In genomic region chr12:128671528-128672042, GRCh38 we compare ENCODE assay signal across 22 cellular contexts.
DNase-seq lines count a peak whose midpoint lies in the region; ATAC-seq and TF ChIP-seq lines count a peak whose summit lies in the region.
"Had no signal": no experiment of that assay in that cellular context is flagged by ENCODE, and none has a peak within 500 bp of the region (broad histone marks: within the 10 kb centered on the region; RNA-seq: fewer than 3 reads in every experiment).

No MANE protein-coding gene starts in this region.

- H3K36me3 Mint-ChIP-seq in H9 (ENCODE audit: insufficient read depth in 1 of 3, low read depth in 3 of 3) (no peaks in the 10 kb centered on the region; a peak in 1 of 7 replicates), glutamatergic neuron (ENCODE audit: unreplicated experiment) (peaks cover 19% of the 10 kb centered on the region)

- H3K27ac ChIP-seq in A673 (ENCODE audit: low read depth, low read length, poor library complexity, severe bottlenecking) (no peak overlapping the region), H9 (ENCODE audit: insufficient read length, low read depth, low read length) (no peak overlapping the region), PC-3 (ENCODE audit: low read length) (no peak overlapping the region), tibial artery (no peak overlapping the region)
- H3K27ac ChIP-seq: epithelial cell of prostate, foreskin keratinocyte had no signal

- no peak overlapping the region for H3K18ac ChIP-seq in H9 (ENCODE audit: insufficient read length, low read depth, low read length)

- no peak overlapping the region for H4K8ac ChIP-seq in H9 (replicated peaks; ENCODE audit: insufficient read length, low read depth, low read length)

- H3K79me2 ChIP-seq in H9 (ENCODE audit: insufficient read depth, low read length) = no peaks in the 10 kb centered on the region
- no peaks in the 10 kb centered on the region for H3K79me2 ChIP-seq in PC-3 (ENCODE audit: low read length)

- H3K4me3 ChIP-seq in A673 (ENCODE audit: low read depth, low read length, poor library complexity, severe bottlenecking) (no peak overlapping the region), PC-3 (ENCODE audit: low read length) (no peak overlapping the region), tibial artery (no peak overlapping the region)

- H3K23ac ChIP-seq in H9 (ENCODE audit: insufficient read length, low read depth, low read length) = no peak overlapping the region

- no peaks in the 10 kb centered on the region for H3K4me1 ChIP-seq in A673 (ENCODE audit: insufficient read depth, low read length, poor library complexity, severe bottlenecking)
- H3K4me1 ChIP-seq in H9 (ENCODE audit: insufficient read depth, low read length) = no peaks in the 10 kb centered on the region
- H3K4me1 ChIP-seq in PC-3 (ENCODE audit: insufficient read depth, low read length) = no peaks in the 10 kb centered on the region
- H3K4me1 ChIP-seq in tibial artery = no peaks in the 10 kb centered on the region
- H3K4me1 ChIP-seq: foreskin keratinocyte had no signal

- H3K56ac ChIP-seq in H9 (ENCODE audit: insufficient read length, low read depth, low read length) = no peak overlapping the region

- H2BK5ac ChIP-seq in H9 (ENCODE audit: insufficient read length, low read length) = no peak overlapping the region

- POLR2A ChIA-PET in A673 (lab: Charles Lee; ENCODE audit: low non-redundant PET) (no interaction called here), PC-3 (lab: Charles Lee; ENCODE audit: unreplicated experiment) (no interaction called here)

- WGBS in H9 (ENCODE audit: extremely low coverage, insufficient read length, low lambda C conversion rate) = no CpG with 5 or more reads among the region's 5 CpGs

- BruUV-seq in A673 (replicated peaks; lab: Mats Ljungman, UMichigan) = no TSS peak
- BruUV-seq in PC-3 (replicated peaks; lab: Mats Ljungman, UMichigan) = no TSS peak

- H3K4me1 Mint-ChIP-seq in H9 (peaks cover 9% of the 10 kb centered on the region in 2 experiments; a peak in 3 of 4 replicates), glutamatergic neuron (ENCODE audit: low read depth, unreplicated experiment) (no peaks in the 10 kb centered on the region)

- H3K9ac ChIP-seq in H9 (ENCODE audit: extremely low read depth, insufficient read length, low read length) = no peak overlapping the region
- no peak overlapping the region for H3K9ac ChIP-seq in PC-3 (ENCODE audit: low read length)

- H3K23me2 ChIP-seq in H9 (ENCODE audit: insufficient read length, low read depth, low read length, poor library complexity, severe bottlenecking) = no peaks in the 10 kb centered on the region

- no peak overlapping the region for H3T11ph ChIP-seq in H9 (ENCODE audit: low read length)

- H3K27ac Mint-ChIP-seq in H9 (no peak overlapping the region), glutamatergic neuron (ENCODE audit: unreplicated experiment) (peak overlapping the region; percentile 48)
- H3K27ac Mint-ChIP-seq: CD4-positive, alpha-beta T cell had no signal

- no peaks in the 10 kb centered on the region for H4K20me1 ChIP-seq in H9 (ENCODE audit: control insufficient read depth, insufficient read depth, insufficient read length)
- H4K20me1 ChIP-seq in PC-3 (ENCODE audit: low read length) = no peaks in the 10 kb centered on the region

- intact Hi-C loops in A673 (cut with micrococcal nuclease; ENCODE audit: unreplicated experiment) = no loop called here
- intact Hi-C loops in PC-3 (cut with micrococcal nuclease) = no loop called here
- intact Hi-C loops in tibial artery (cut with DNase I; ENCODE audit: low total_unique reads) = no loop called here

- H3K79me1 ChIP-seq in H9 (ENCODE audit: insufficient read depth, low read depth, low read length, poor library complexity, severe bottlenecking) = no peaks in the 10 kb centered on the region

- no peak overlapping the region for H4K5ac ChIP-seq in H9 (ENCODE audit: insufficient read length, low read depth, low read length)

- CTCF ChIA-PET in A673 (lab: Charles Lee) = no interaction called here
- CTCF ChIA-PET in PC-3 (lab: Charles Lee) = no interaction called here

- H2BK15ac ChIP-seq in H9 (ENCODE audit: low read depth, low read length) = no peak overlapping the region

- ATAC-seq in PC-3 = no peak
- ATAC-seq in GM19467 (IDR thresholded peaks at IDR 0.05; ENCODE audit: unreplicated experiment) = no peak
- ATAC-seq: foreskin keratinocyte, left ventricle myocardium superior, right cardiac atrium, Right ventricle myocardium inferior had no signal

- no peaks in the 10 kb centered on the region for H3K9me3 ChIP-seq in A673 (ENCODE audit: low read depth, low read length, poor library complexity, severe bottlenecking)
- no peaks in the 10 kb centered on the region for H3K9me3 ChIP-seq in H9 (ENCODE audit: control insufficient read depth, low read depth, low read length)
- H3K9me3 ChIP-seq in PC-3 (ENCODE audit: low read length) = no peaks in the 10 kb centered on the region
- H3K9me3 ChIP-seq in tibial artery = peaks cover 0 to 2% (median 0%) of the 10 kb centered on the region in 3 donors

- H3K4me3 Mint-ChIP-seq in H9 (no peak overlapping the region), glutamatergic neuron (ENCODE audit: unreplicated experiment) (no peak overlapping the region)
- H3K4me3 Mint-ChIP-seq: CD4-positive, alpha-beta T cell had no signal

- H3K27me3 Mint-ChIP-seq in H9 (ENCODE audit: low read depth) (peaks cover 16% of the 10 kb centered on the region), glutamatergic neuron (ENCODE audit: unreplicated experiment) (no peaks in the 10 kb centered on the region)
- H3K27me3 Mint-ChIP-seq: CD4-positive, alpha-beta T cell had no signal

- H3K4me2 ChIP-seq in H9 (ENCODE audit: insufficient read depth, insufficient read length, low read length) (no peak overlapping the region), PC-3 (ENCODE audit: low read length) (no peak overlapping the region)

- H3K9me2 ChIP-seq in PC-3 (replicated peaks; ENCODE audit: low read length) = no peaks in the 10 kb centered on the region

- no peak overlapping the region for H3K4ac ChIP-seq in H9 (ENCODE audit: low read depth, low read length)

- H3K27me3 ChIP-seq in A673 (replicated peaks; ENCODE audit: insufficient read depth, low read depth, low read length, poor library complexity) = peaks cover 31% of the 10 kb centered on the region
- H3K27me3 ChIP-seq in H9 (ENCODE audit: insufficient read depth, low read length) = no peaks in the 10 kb centered on the region
- H3K27me3 ChIP-seq in PC-3 (ENCODE audit: low read length) = peaks cover 2% of the 10 kb centered on the region; the same call in 1 of the 2 replicates
- H3K27me3 ChIP-seq in tibial artery = no peaks in the 10 kb centered on the region
- H3K27me3 ChIP-seq: foreskin keratinocyte had no signal

- peak; percentile 36 for DNase-seq in A673 (ENCODE audit: low spot score)
- DNase-seq in H9 = no peak
- peak; percentile 26 for DNase-seq in PC-3
- no peak for DNase-seq in glutamatergic neuron
- DNase-seq in NCI-H446 treated with DMSO at 0.1 percent for 48 hours (lab: John Stamatoyannopoulos, UW) = no peak
- no peak for DNase-seq in glomerular visceral epithelial cell (ENCODE audit: extremely low spot score)
- no peak for DNase-seq in tibial artery
- DNase-seq: activated CD8-positive, alpha-beta memory T cell treated with anti-CD3 and anti-CD28 coated beads, Interleukin-2, amount 50 U/mL, for 48 hours; activated effector memory CD4-positive, alpha-beta T cell treated with Interleukin-2 at 50 U/mL for 16 hours; CD4-positive, alpha-beta T cell; dermis blood vessel endothelial cell; DMS79; foreskin keratinocyte; left ventricle myocardium superior; NCI-H1694; NCI-H2227 treated with DMSO at 0.1 percent for 48 hours; nucleus accumbens; right cardiac atrium; stimulated activated CD4-positive, alpha-beta T cell treated with anti-CD3 and anti-CD28 coated beads, Interleukin-15, amount 100 ng/mL, for 24 hours had no signal

- H3K36me3 ChIP-seq in A673 (ENCODE audit: insufficient read depth, low read length, poor library complexity, severe bottlenecking) (no peaks in the 10 kb centered on the region), PC-3 (ENCODE audit: low read depth, low read length) (no peaks in the 10 kb centered on the region), tibial artery (no peaks in the 10 kb centered on the region)

- H3F3A ChIP-seq in PC-3 (ENCODE audit: low read length, unreplicated experiment) = no peaks in the 10 kb centered on the region

- TF ChIP-seq CTCF in A673 (conservative IDR thresholded peaks at IDR 0.05; ENCODE audit: low read depth, low read length) (peak; percentile 55), H9 (conservative IDR thresholded peaks at IDR 0.05) (peak; percentile 54), PC-3 (conservative IDR thresholded peaks at IDR 0.05; ENCODE audit: low read depth, low read length) (peak; percentile 57), glutamatergic neuron (IDR thresholded peaks at IDR 0.05; ENCODE audit: partially characterized antibody, unreplicated experiment) (no peak), tibial artery (IDR thresholded peaks at IDR 0.05) (no peak)

- H2BK12ac ChIP-seq in H9 (ENCODE audit: insufficient read length, low read depth, low read length) = no peak overlapping the region

- no peak overlapping the region for H2BK120ac ChIP-seq in H9 (ENCODE audit: low read depth, low read length, poor library complexity, severe bottlenecking)

- no peak overlapping the region for H4K91ac ChIP-seq in H9 (ENCODE audit: insufficient read length, low read depth, low read length)

- H2AK5ac ChIP-seq in H9 (ENCODE audit: insufficient read length, low read length) = no peak overlapping the region

- H3K14ac ChIP-seq in H9 (ENCODE audit: insufficient read depth, low read length) = no peak overlapping the region

- no peak overlapping the region for H2AFZ ChIP-seq in H9 (ENCODE audit: low read length)
- H2AFZ ChIP-seq in PC-3 (ENCODE audit: low read length) = no peak overlapping the region

- H2BK20ac ChIP-seq in H9 (ENCODE audit: low read depth, low read length, poor library complexity, severe bottlenecking) = no peak overlapping the region

- peaks cover 0 to 3% of the 10 kb centered on the region in 2 experiments; a peak in 1 of 5 replicates for H3K9me3 Mint-ChIP-seq in H9
- peaks cover 4% of the 10 kb centered on the region for H3K9me3 Mint-ChIP-seq in glutamatergic neuron (ENCODE audit: unreplicated experiment)

Comparison
In these comparisons a context has a peak if more than half of its experiments do, and no peak if none do; other contexts are left out.
1. DNase-seq: peak in A673 (single experiment) and PC-3 (single experiment); none in H9 (single experiment), glutamatergic neuron (single experiment), NCI-H446 treated with DMSO at 0.1 percent for 48 hours (single experiment), glomerular visceral epithelial cell (single experiment) and tibial artery (0 of 2).
2. CTCF ChIP-seq: peak in A673 (single experiment), H9 (single experiment) and PC-3 (single experiment); none in glutamatergic neuron (single experiment) and tibial artery (0 of 2).